Comparison of ENCODE assay signal across 13 cellular contexts in genomic region chr18:9436176-9436575, GRCh38.
"Had no signal": no experiment of that assay in that cellular context is flagged by ENCODE, and none has a peak within 500 bp of the region (broad histone marks: within the 10 kb centered on the region; RNA-seq: fewer than 3 reads in every experiment).

No MANE protein-coding gene starts in this region.

- H3K27me3 Mint-ChIP-seq: activated naive CD4-positive, alpha-beta T cell treated with anti-CD3 and anti-CD28 coated beads, Interleukin-2, amount 50 U/mL, for 24 hours had no signal

- H3K4me3 ChIP-seq: adrenal gland, pancreas had no signal

- H3K4me1 ChIP-seq: adrenal gland, pancreas had no signal

- FAIRE-seq: pancreas, urothelium cell line had no signal

- DNase-seq: activated CD4-positive, alpha-beta T cell treated with anti-CD3 and anti-CD28 coated beads for 4 hours; activated CD8-positive, alpha-beta T cell treated with anti-CD3 and anti-CD28 coated beads for 36 hours; activated effector memory CD4-positive, alpha-beta T cell treated with anti-CD3 and anti-CD28 coated beads, Interleukin-2, amount 50 U/mL, for 16 hours; activated T-cell treated with anti-CD3 and anti-CD28 coated beads, Interleukin-2, amount 50 U/mL, for 4 hours; adrenal gland; hippocampal formation; nephron progenitor cell; pancreas; stimulated activated CD4-positive, alpha-beta T cell treated with anti-CD3 and anti-CD28 coated beads, Interleukin-2, amount 100 ng/mL, for 48 hours; T-helper 17 cell had no signal

- H3K4me1 Mint-ChIP-seq: T-helper 17 cell had no signal

- H3K36me3 Mint-ChIP-seq: activated naive CD4-positive, alpha-beta T cell treated with anti-CD3 and anti-CD28 coated beads, Interleukin-2, amount 50 U/mL, for 24 hours; stimulated activated memory B cell treated with anti-CD40 and anti-IgM and Interleukin-4, amounts not matched to agents 10 μg/mL and 1 μg/mL and 100 μg/mL, for 72 hours had no signal

- H3K9me3 ChIP-seq: adrenal gland, pancreas had no signal

- H3K9me3 Mint-ChIP-seq: activated CD8-positive, alpha-beta T cell treated with anti-CD3 and anti-CD28 coated beads for 36 hours; activated naive CD4-positive, alpha-beta T cell treated with anti-CD3 and anti-CD28 coated beads, Interleukin-2, amount 50 U/mL, for 24 hours; activated T-cell treated with anti-CD3 and anti-CD28 coated beads, Interleukin-2, amount 50 U/mL, for 4 hours had no signal

- H3K4me3 Mint-ChIP-seq: activated CD8-positive, alpha-beta T cell treated with anti-CD3 and anti-CD28 coated beads for 36 hours; activated naive CD4-positive, alpha-beta T cell treated with anti-CD3 and anti-CD28 coated beads, Interleukin-2, amount 50 U/mL, for 24 hours; activated T-cell treated with anti-CD3 and anti-CD28 coated beads, Interleukin-2, amount 50 U/mL, for 4 hours; nephron progenitor cell; stimulated activated memory B cell treated with anti-CD40 and anti-IgM and Interleukin-4, amounts not matched to agents 10 μg/mL and 1 μg/mL and 100 μg/mL, for 72 hours; T-helper 17 cell had no signal

- H3K27ac Mint-ChIP-seq: activated CD8-positive, alpha-beta T cell treated with anti-CD3 and anti-CD28 coated beads for 36 hours; activated naive CD4-positive, alpha-beta T cell treated with anti-CD3 and anti-CD28 coated beads, Interleukin-2, amount 50 U/mL, for 24 hours; stimulated activated memory B cell treated with anti-CD40 and anti-IgM and Interleukin-4, amounts not matched to agents 10 μg/mL and 1 μg/mL and 100 μg/mL, for 72 hours; T-helper 17 cell had no signal

- H3K36me3 ChIP-seq: adrenal gland, pancreas had no signal

- H3K27ac ChIP-seq: adrenal gland, pancreas had no signal

- H3K27me3 ChIP-seq: adrenal gland, pancreas had no signal

- ATAC-seq: activated CD8-positive, alpha-beta T cell treated with anti-CD3 and anti-CD28 coated beads for 36 hours; activated T-cell treated with anti-CD3 and anti-CD28 coated beads, Interleukin-2, amount 50 U/mL, for 4 hours; pancreas; stimulated activated memory B cell treated with anti-CD40 and anti-IgM and Interleukin-4, amounts not matched to agents 10 μg/mL and 1 μg/mL and 100 μg/mL, for 72 hours; T-helper 17 cell had no signal
